8 cellular contexts compared by ENCODE assay signal in the genomic region with DNA sequence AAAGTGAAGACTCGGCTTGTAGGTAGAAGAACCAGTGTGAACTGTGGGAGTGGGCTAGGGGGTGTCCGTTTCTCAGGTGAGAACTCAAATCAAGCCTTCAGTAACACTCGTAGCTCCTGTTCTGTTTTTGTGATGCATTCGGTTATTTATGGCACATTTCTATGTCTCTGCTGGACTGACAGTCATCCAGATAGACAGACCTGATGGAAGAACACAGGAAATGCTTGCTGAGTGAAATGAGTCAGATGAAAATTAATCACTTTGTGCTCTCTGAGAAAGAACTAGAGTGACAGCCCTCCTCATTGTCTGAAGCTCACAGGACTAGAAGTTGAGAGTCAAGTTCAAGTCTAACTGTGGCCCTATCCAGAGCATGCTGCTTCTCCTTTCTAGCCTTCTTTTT.
DNase-seq lines count a peak whose midpoint lies in the region; ATAC-seq and TF ChIP-seq lines count a peak whose summit lies in the region.

No MANE protein-coding gene starts in this region.

- intact Hi-C loops in natural killer cell (cut with micrococcal nuclease) (no loop called here), ascending aorta (cut with DNase I) (no loop called here)

- peaks cover 0 to 5% of the 10 kb centered on the region in 2 donors for H3K4me1 Mint-ChIP-seq in natural killer cell treated with Interleukin-12 subunit alpha and Interleukin-12 subunit beta and Interleukin-15 and Interleukin-18, amount 100 ng/mL, for 72 hours (ENCODE audit: low read depth in 2 of 2)
- H3K4me1 Mint-ChIP-seq in natural killer cell, result no peaks in the 10 kb centered on the region

- peak overlapping the region; percentile 43 to 65; a peak in 2 of 4 replicates for H3K27ac ChIP-seq in SK-N-SH (ENCODE audit: low read depth in 2 of 2, low read length in 1 of 2)
- H3K27ac ChIP-seq in ascending aorta, result no peak overlapping the region

- H3K4me2 ChIP-seq in SK-N-SH, result 0 out of 2 replicates have a peak overlapping the region, but pooled peaks have one; percentile 14

- no peak overlapping the region for H2AFZ ChIP-seq in SK-N-SH (ENCODE audit: low read depth)

- H3K27me3 ChIP-seq in SK-N-SH (ENCODE audit: insufficient read depth), result no peaks in the 10 kb centered on the region
- H3K27me3 ChIP-seq in ascending aorta, result no peaks in the 10 kb centered on the region

- H3K9me2 ChIP-seq in SK-N-SH, result no peaks in the 10 kb centered on the region

- ATAC-seq in natural killer cell treated with Interleukin-12 subunit alpha and Interleukin-12 subunit beta and Interleukin-15 and Interleukin-18, amount 100 ng/mL, for 72 hours, result peak in 1 of 2 donors; percentile 79
- ATAC-seq in natural killer cell (no peak), HG02938 (IDR thresholded peaks at IDR 0.05; ENCODE audit: unreplicated experiment) (peak; percentile 96)

- TF ChIP-seq CTCF in natural killer cell (IDR thresholded peaks at IDR 0.05) (no peak), SK-N-SH (IDR thresholded peaks at IDR 0.05) (no peak), ascending aorta (IDR thresholded peaks at IDR 0.05) (no peak)

- no peak for DNase-seq in natural killer cell treated with Interleukin-12 subunit alpha and Interleukin-12 subunit beta and Interleukin-15 and Interleukin-18, amount 100 ng/mL, for 72 hours (ENCODE audit: low spot score)
- DNase-seq in natural killer cell, result no peak
- no peak for DNase-seq in SK-N-SH
- no peak for DNase-seq in activated gamma-delta T cell treated with Interleukin-2 at 50 U/mL for 16 hours
- DNase-seq in activated effector memory CD4-positive, alpha-beta T cell treated with Interleukin-2 at 50 U/mL for 16 hours, result no peak
- DNase-seq in ascending aorta (ENCODE audit: low spot score in 2 of 2), result no peak
- DNase-seq in activated effector memory CD4-positive, alpha-beta T cell treated with anti-CD3 and anti-CD28 coated beads, Interleukin-2, amount 50 U/mL, for 16 hours, result no peak

- WGBS in SK-N-SH (ENCODE audit: low lambda C conversion rate), result 32% methylated on average over 4 of the region's 4 CpGs

- TF ChIP-seq EP300 in SK-N-SH (IDR thresholded peaks at IDR 0.05; ENCODE audit: borderline replicate concordance in 1 of 2, low read depth in 1 of 2, low read length in 1 of 2), result peak in 1 of 2 experiments; percentile 35; a peak in 1 of 4 replicates

- H3K4me3 Mint-ChIP-seq in natural killer cell treated with Interleukin-12 subunit alpha and Interleukin-12 subunit beta and Interleukin-15 and Interleukin-18, amount 100 ng/mL, for 72 hours, result peak overlapping the region; percentile 41
- no peak overlapping the region for H3K4me3 Mint-ChIP-seq in natural killer cell

- no peak for TF ChIP-seq RAD21 in SK-N-SH (IDR thresholded peaks at IDR 0.05; ENCODE audit: low read length)

- H3K9ac ChIP-seq in SK-N-SH, result no peak overlapping the region

- CTCF ChIA-PET in SK-N-SH (lab: Yijun Ruan, JAX), result interaction anchor here (0.6 to 1.4 kb wide), 2 partner anchors 34 to 419 kb away, joined by 3 read pairs; no protein-coding TSS in a partner anchor

- H4K20me1 ChIP-seq in SK-N-SH (ENCODE audit: insufficient read depth), result no peaks in the 10 kb centered on the region

- peaks cover 0 to 8% of the 10 kb centered on the region in 2 donors for H3K27me3 Mint-ChIP-seq in natural killer cell treated with Interleukin-12 subunit alpha and Interleukin-12 subunit beta and Interleukin-15 and Interleukin-18, amount 100 ng/mL, for 72 hours
- H3K27me3 Mint-ChIP-seq in natural killer cell (ENCODE audit: low read depth in 2 of 2), result peaks cover 0 to 5% of the 10 kb centered on the region in 2 donors

- H3K36me3 Mint-ChIP-seq in natural killer cell treated with Interleukin-12 subunit alpha and Interleukin-12 subunit beta and Interleukin-15 and Interleukin-18, amount 100 ng/mL, for 72 hours, result no peaks in the 10 kb centered on the region
- H3K36me3 Mint-ChIP-seq in natural killer cell, result no peaks in the 10 kb centered on the region

- H3K4me3 ChIP-seq in SK-N-SH (ENCODE audit: low read depth in 2 of 2, low read length in 1 of 2), result no peak overlapping the region
- no peak overlapping the region for H3K4me3 ChIP-seq in ascending aorta

- H3K9me3 ChIP-seq in SK-N-SH (no peaks in the 10 kb centered on the region), ascending aorta (no peaks in the 10 kb centered on the region)

- POLR2A ChIA-PET in SK-N-SH (lab: Yijun Ruan, JAX), result no interaction called here

- H3K36me3 ChIP-seq in SK-N-SH (replicated peaks in 1 of 2; ENCODE audit: control insufficient read depth in 1 of 2, insufficient read depth in 2 of 2, low read length in 1 of 2) (no peaks in the 10 kb centered on the region), ascending aorta (no peaks in the 10 kb centered on the region)

- no peaks in the 10 kb centered on the region for H3K79me2 ChIP-seq in SK-N-SH (ENCODE audit: insufficient read depth)

- peaks cover 5 to 14% of the 10 kb centered on the region in 2 experiments; a peak in 2 of 4 replicates for H3K4me1 ChIP-seq in SK-N-SH (ENCODE audit: control insufficient read depth in 1 of 2, insufficient read depth in 2 of 2, low read depth in 1 of 2, low read length in 1 of 2)
- H3K4me1 ChIP-seq in ascending aorta, result peaks cover 0 to 3% of the 10 kb centered on the region in 2 donors

- peaks cover 7% of the 10 kb centered on the region for H3K9me3 Mint-ChIP-seq in natural killer cell treated with Interleukin-12 subunit alpha and Interleukin-12 subunit beta and Interleukin-15 and Interleukin-18, amount 100 ng/mL, for 72 hours
- H3K9me3 Mint-ChIP-seq in natural killer cell, result peaks cover 2% of the 10 kb centered on the region in 2 donors

- peak overlapping the region in 1 of 2 donors; percentile 6 for H3K27ac Mint-ChIP-seq in natural killer cell treated with Interleukin-12 subunit alpha and Interleukin-12 subunit beta and Interleukin-15 and Interleukin-18, amount 100 ng/mL, for 72 hours
- H3K27ac Mint-ChIP-seq in natural killer cell, result no peak overlapping the region

- H3F3A ChIP-seq in SK-N-SH (replicated peaks; ENCODE audit: insufficient read depth), result no peaks in the 10 kb centered on the region

TF ChIP-seq in SK-N-SH, 30 proteins besides CTCF, POLR2A, EP300 and RAD21 (continues in another document):
- TF ChIP-seq MXI1 (IDR thresholded peaks at IDR 0.05; ENCODE audit: low read depth, low read length) (no peak), JUND (IDR thresholded peaks at IDR 0.05) (peak; percentile 29; the same call in 1 of the 2 replicates), YY1 (IDR thresholded peaks at IDR 0.05; ENCODE audit: low read depth) (no peak), PBX3 (IDR thresholded peaks at IDR 0.05) (peak; percentile 86), NFIC (IDR thresholded peaks at IDR 0.05; ENCODE audit: borderline replicate concordance) (no peak), RFX5 (IDR thresholded peaks at IDR 0.05; ENCODE audit: low read length) (no peak), GABPA (IDR thresholded peaks at IDR 0.05; ENCODE audit: low read depth) (no peak), RXRA (IDR thresholded peaks at IDR 0.05; ENCODE audit: borderline replicate concordance, low read depth) (no peak), TEAD4 (IDR thresholded peaks at IDR 0.05; ENCODE audit: borderline replicate concordance, insufficient read depth) (no peak), GATA2 (CRISPR knock-in tag; IDR thresholded peaks at IDR 0.05) (no peak), REST (IDR thresholded peaks at IDR 0.05; ENCODE audit: low read depth, low read length) (no peak), TCF12 (IDR thresholded peaks at IDR 0.05) (peak; percentile 31; the same call in 1 of the 2 replicates), FOXJ3 (CRISPR knock-in tag; IDR thresholded peaks at IDR 0.05) (no peak), MEF2A (IDR thresholded peaks at IDR 0.05; ENCODE audit: borderline replicate concordance, low read depth) (peak; percentile 31; the same call in 1 of the 2 replicates)
- TF ChIP-seq, protein P1, sequence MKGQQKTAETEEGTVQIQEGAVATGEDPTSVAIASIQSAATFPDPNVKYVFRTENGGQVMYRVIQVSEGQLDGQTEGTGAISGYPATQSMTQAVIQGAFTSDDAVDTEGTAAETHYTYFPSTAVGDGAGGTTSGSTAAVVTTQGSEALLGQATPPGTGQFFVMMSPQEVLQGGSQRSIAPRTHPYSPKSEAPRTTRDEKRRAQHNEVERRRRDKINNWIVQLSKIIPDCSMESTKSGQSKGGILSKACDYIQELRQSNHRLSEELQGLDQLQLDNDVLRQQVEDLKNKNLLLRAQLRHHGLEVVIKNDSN (IDR thresholded peaks at IDR 0.05; ENCODE audit: borderline replicate concordance, low read depth), result no peak

Comparison
In these comparisons a context has a peak if more than half of its experiments do, and no peak if none do; other contexts are left out.
1. H3K27ac ChIP-seq: peak in SK-N-SH (2 of 2); none in ascending aorta (0 of 2).